ENCODE assay signal across 1 cellular context in genomic region chr11:70265341-70265740, GRCh38.
TF ChIP-seq lines count a peak whose summit lies in the region.

No MANE protein-coding gene starts in this region.

TF ChIP-seq in GM23338, 12 proteins besides CTCF, POLR2A, EP300 and RAD21 (continued from another document):
- TF ChIP-seq ZNF462 (CRISPR knock-in tag; IDR thresholded peaks at IDR 0.05) (no peak), CREB1 (CRISPR knock-in tag; IDR thresholded peaks at IDR 0.05; ENCODE audit: low read depth) (no peak), POLR2AphosphoS5 (IDR thresholded peaks at IDR 0.05; ENCODE audit: low read depth) (no peak), STAT1 (IDR thresholded peaks at IDR 0.05; ENCODE audit: unreplicated experiment) (no peak), EZH2 (IDR thresholded peaks at IDR 0.05; ENCODE audit: low read depth, unreplicated experiment) (no peak), NANOG (IDR thresholded peaks at IDR 0.05; ENCODE audit: borderline replicate concordance) (no peak), REST (IDR thresholded peaks at IDR 0.05; ENCODE audit: unreplicated experiment) (no peak), ZNF331 (CRISPR knock-in tag; IDR thresholded peaks at IDR 0.05; ENCODE audit: low read depth) (no peak)
- TF ChIP-seq, protein P1, sequence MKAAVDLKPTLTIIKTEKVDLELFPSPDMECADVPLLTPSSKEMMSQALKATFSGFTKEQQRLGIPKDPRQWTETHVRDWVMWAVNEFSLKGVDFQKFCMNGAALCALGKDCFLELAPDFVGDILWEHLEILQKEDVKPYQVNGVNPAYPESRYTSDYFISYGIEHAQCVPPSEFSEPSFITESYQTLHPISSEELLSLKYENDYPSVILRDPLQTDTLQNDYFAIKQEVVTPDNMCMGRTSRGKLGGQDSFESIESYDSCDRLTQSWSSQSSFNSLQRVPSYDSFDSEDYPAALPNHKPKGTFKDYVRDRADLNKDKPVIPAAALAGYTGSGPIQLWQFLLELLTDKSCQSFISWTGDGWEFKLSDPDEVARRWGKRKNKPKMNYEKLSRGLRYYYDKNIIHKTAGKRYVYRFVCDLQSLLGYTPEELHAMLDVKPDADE (IDR thresholded peaks at IDR 0.05) = no peak
TF ChIP-seq in GM23338: peak in this region for 0.
